ENCODE assay signal across 17 cellular contexts in genomic region chr16:89072216-89073130, GRCh38. TPM values are rescaled to one million over a fixed set of nuclear protein-coding genes. Genes with fewer than 3 reads are reported as not detected.
DNase-seq lines count a peak whose midpoint lies in the region; ATAC-seq, FAIRE-seq and TF ChIP-seq lines count a peak whose summit lies in the region.
"Had no signal": no experiment of that assay in that cellular context is flagged by ENCODE, and none has a peak within 500 bp of the region (broad histone marks: within the 10 kb centered on the region; RNA-seq: fewer than 3 reads in every experiment).

No MANE protein-coding gene starts in this region.

- H3K4me2 ChIP-seq in hepatocyte, result peak overlapping the region; percentile 70
- H3K4me2 ChIP-seq: KMS-11 had no signal

- no peaks in the 10 kb centered on the region for H3K27me3 ChIP-seq in right atrium auricular region
- no peaks in the 10 kb centered on the region for H3K27me3 ChIP-seq in hepatocyte
- peaks cover 0 to 3% of the 10 kb centered on the region in 2 donors for H3K27me3 ChIP-seq in small intestine (ENCODE audit: control insufficient read depth in 2 of 2, insufficient read depth in 2 of 2, low read length in 2 of 2)
- H3K27me3 ChIP-seq: body of pancreas, Peyer's patch had no signal

- H3K27ac ChIP-seq in right atrium auricular region (no peak overlapping the region), hepatocyte (peak overlapping the region; percentile 80), small intestine (ENCODE audit: low read depth in 1 of 2, low read length in 1 of 2) (no peak overlapping the region)
- H3K27ac ChIP-seq: body of pancreas, KMS-11, Peyer's patch had no signal

- no peaks in the 10 kb centered on the region for H3K4me1 Mint-ChIP-seq in stimulated activated memory B cell treated with anti-CD40 and anti-IgM and Interleukin-4, amounts not matched to agents 10 μg/mL and 1 μg/mL and 100 μg/mL, for 72 hours

- 68% methylated on average over 34 of the region's 34 CpGs for WGBS in hepatocyte (ENCODE audit: low lambda C conversion rate, missing lambda C conversion rate)
- 64 to 74% (median 66%) methylated on average over 34 of the region's 34 CpGs for WGBS in small intestine, 3 donors

- intact Hi-C loops in Right ventricle myocardium inferior (cut with DNase I), result no loop called here

- no peak for TF ChIP-seq CTCF in right atrium auricular region (IDR thresholded peaks at IDR 0.05)
- no peak for TF ChIP-seq CTCF in hepatocyte (IDR thresholded peaks at IDR 0.05; ENCODE audit: poor library complexity)

- H3K36me3 ChIP-seq in right atrium auricular region (no peaks in the 10 kb centered on the region), hepatocyte (replicated peaks; ENCODE audit: insufficient read depth, low read depth) (no peaks in the 10 kb centered on the region), small intestine (ENCODE audit: control insufficient read depth in 2 of 2, insufficient read depth in 2 of 2, low read length in 2 of 2) (no peaks in the 10 kb centered on the region)
- H3K36me3 ChIP-seq: Peyer's patch had no signal

- H2AFZ ChIP-seq in hepatocyte, result no peak overlapping the region

- no peaks in the 10 kb centered on the region for H4K20me1 ChIP-seq in hepatocyte (ENCODE audit: insufficient read depth, poor library complexity, severe bottlenecking)

- no peaks in the 10 kb centered on the region for H3K36me3 Mint-ChIP-seq in stimulated activated memory B cell treated with anti-CD40 and anti-IgM and Interleukin-4, amounts not matched to agents 10 μg/mL and 1 μg/mL and 100 μg/mL, for 72 hours
- H3K36me3 Mint-ChIP-seq: activated CD4-positive, alpha-beta memory T cell treated with anti-CD3 and anti-CD28 coated beads for 36 hours had no signal

- H3K9me2 ChIP-seq in hepatocyte (replicated peaks; ENCODE audit: insufficient read depth), result no peaks in the 10 kb centered on the region

- H3K4me3 Mint-ChIP-seq in stimulated activated memory B cell treated with anti-CD40 and anti-IgM and Interleukin-4, amounts not matched to agents 10 μg/mL and 1 μg/mL and 100 μg/mL, for 72 hours, result no peak overlapping the region
- H3K4me3 Mint-ChIP-seq: activated CD4-positive, alpha-beta memory T cell treated with anti-CD3 and anti-CD28 coated beads for 36 hours had no signal

- H3K9me3 ChIP-seq in right atrium auricular region (no peaks in the 10 kb centered on the region), hepatocyte (ENCODE audit: low read depth) (no peaks in the 10 kb centered on the region), small intestine (ENCODE audit: control insufficient read depth, low read depth) (no peaks in the 10 kb centered on the region)
- H3K9me3 ChIP-seq: body of pancreas, Peyer's patch had no signal

- no peaks in the 10 kb centered on the region for H3K9me3 Mint-ChIP-seq in stimulated activated memory B cell treated with anti-CD40 and anti-IgM and Interleukin-4, amounts not matched to agents 10 μg/mL and 1 μg/mL and 100 μg/mL, for 72 hours

- no peaks in the 10 kb centered on the region for H3K79me2 ChIP-seq in hepatocyte

- no peak for FAIRE-seq in small intestine (lab: Jason Lieb, UNC)
- FAIRE-seq: endometrium, GM12892 had no signal

- H3K4me1 ChIP-seq in right atrium auricular region (no peaks in the 10 kb centered on the region), hepatocyte (ENCODE audit: insufficient read depth) (peaks cover 19% of the 10 kb centered on the region), small intestine (ENCODE audit: control insufficient read depth in 2 of 2, insufficient read depth in 1 of 2, low read depth in 1 of 2, low read length in 1 of 2) (no peaks in the 10 kb centered on the region)
- H3K4me1 ChIP-seq: body of pancreas had no signal

- H3K27ac Mint-ChIP-seq in stimulated activated memory B cell treated with anti-CD40 and anti-IgM and Interleukin-4, amounts not matched to agents 10 μg/mL and 1 μg/mL and 100 μg/mL, for 72 hours, result peak overlapping the region; percentile 11
- H3K27ac Mint-ChIP-seq: activated CD4-positive, alpha-beta memory T cell treated with anti-CD3 and anti-CD28 coated beads for 36 hours had no signal

- H3K4me3 ChIP-seq in right atrium auricular region (no peak overlapping the region), hepatocyte (no peak overlapping the region), small intestine (ENCODE audit: low read depth in 1 of 2, low read length in 2 of 2) (no peak overlapping the region)
- H3K4me3 ChIP-seq: body of pancreas, lung, Peyer's patch had no signal

- no peak for DNase-seq in Right ventricle myocardium inferior (ENCODE audit: missing footprints)
- DNase-seq in right atrium auricular region (ENCODE audit: low spot score), result no peak
- DNase-seq in SK-N-DZ (ENCODE audit: low spot score), result peak; percentile 94
- DNase-seq in hepatocyte (ENCODE audit: low spot score), result peak; percentile 68
- no peak for DNase-seq in germinal center (ENCODE audit: low spot score)
- DNase-seq in HT-29 (ENCODE audit: low spot score), result no peak
- no peak for DNase-seq in small intestine
- DNase-seq: activated CD4-positive, alpha-beta memory T cell treated with anti-CD3 and anti-CD28 coated beads for 36 hours; activated effector memory CD4-positive, alpha-beta T cell treated with anti-CD3 and anti-CD28 coated beads, Interleukin-2, amount 50 U/mL, for 16 hours; body of pancreas; Peyer's patch; stimulated activated CD4-positive, alpha-beta T cell treated with anti-CD3 and anti-CD28 coated beads, Interleukin-2, amount 100 ng/mL, for 24 hours had no signal

- no peaks in the 10 kb centered on the region for H3K27me3 Mint-ChIP-seq in stimulated activated memory B cell treated with anti-CD40 and anti-IgM and Interleukin-4, amounts not matched to agents 10 μg/mL and 1 μg/mL and 100 μg/mL, for 72 hours
- H3K27me3 Mint-ChIP-seq: activated CD4-positive, alpha-beta memory T cell treated with anti-CD3 and anti-CD28 coated beads for 36 hours had no signal

- ATAC-seq in Right ventricle myocardium inferior, result peak; percentile 51
- no peak for ATAC-seq in stimulated activated memory B cell treated with anti-CD40 and anti-IgM and Interleukin-4, amounts not matched to agents 10 μg/mL and 1 μg/mL and 100 μg/mL, for 72 hours
- ATAC-seq: body of pancreas had no signal

RNA-seq across cellular contexts. Expression of gene ACSF3, which starts 21.2 kb away (rescaled TPM):
- total RNA-seq in Right ventricle myocardium inferior (17.0 TPM), right atrium auricular region (10 to 100 TPM; 13.4 to 15.9 TPM), hepatocyte (20.7 and 22.1 TPM in 2 replicates)
- 31.4 and 37.9 TPM in 2 replicates for polyA plus RNA-seq in SK-N-DZ (2014; cell fraction: cytosol; rRNA removed)
- polyA plus RNA-seq in SK-N-DZ (2014; cell fraction: nucleus; rRNA removed), result 39.1 and 47.2 TPM in 2 replicates
- polyA plus RNA-seq in hepatocyte (18.2 and 28.0 TPM in 2 replicates), small intestine (10 to 100 TPM; 49.2 to 93.7 (median 68.1) TPM)
- total RNA-seq in HT-29 (2014; rRNA removed; shearing (Covaris generic)), result 41.3 and 43.5 TPM in 2 replicates

Comparison
In these comparisons a context has a peak if more than half of its experiments do, and no peak if none do; other contexts are left out.
1. DNase-seq: peak in SK-N-DZ (single experiment) and hepatocyte (single experiment); none in Right ventricle myocardium inferior (single experiment), right atrium auricular region (single experiment), germinal center (single experiment), HT-29 (single experiment) and small intestine (single experiment).